ENCODE assay signal across 8 cellular contexts in genomic region chrX:40154229-40154852, GRCh38. TPM values are rescaled to one million over a fixed set of nuclear protein-coding genes. Genes with fewer than 3 reads are reported as not detected.
DNase-seq lines count a peak whose midpoint lies in the region; ATAC-seq, FAIRE-seq and TF ChIP-seq lines count a peak whose summit lies in the region.

No MANE protein-coding gene starts in this region.

- no peaks in the 10 kb centered on the region for H4K20me1 ChIP-seq in astrocyte (ENCODE audit: insufficient read depth, low read length)

- H3K27ac ChIP-seq in astrocyte (ENCODE audit: low read depth, low read length) (no peak overlapping the region), iPS-20b (ENCODE audit: low read length) (no peak overlapping the region)

- no peak for TF ChIP-seq CTCF in astrocyte (IDR thresholded peaks at IDR 0.05; ENCODE audit: insufficient read depth, low read depth, low read length)

- peak overlapping the region; percentile 73 for H3K27ac Mint-ChIP-seq in T-helper 2 cell treated with Interferon-gamma antibody and Interleukin-4, amounts not matched to agents 5 μg/mL and 100 μg/mL, for 36 hours
- no peak overlapping the region for H3K27ac Mint-ChIP-seq in astrocyte (ENCODE audit: unreplicated experiment)
- peak overlapping the region; percentile 65 for H3K27ac Mint-ChIP-seq in stimulated activated naive B cell treated with anti-CD40 and anti-IgM and Interleukin-4, amounts not matched to agents 10 μg/mL and 1 μg/mL and 100 μg/mL, for 72 hours

- no peak for DNase-seq in T-helper 2 cell treated with Interferon-gamma antibody and Interleukin-4, amounts not matched to agents 5 μg/mL and 100 μg/mL, for 36 hours (ENCODE audit: low spot score)
- DNase-seq in T-helper 2 cell (no peak), NCI-H2196 (lab: John Stamatoyannopoulos, UW; ENCODE audit: unreplicated experiment) (peak; percentile 59), astrocyte (ENCODE audit: low read depth) (no peak), foreskin melanocyte (no peak)
- DNase-seq in stimulated activated naive B cell treated with anti-CD40 and anti-IgM and Interleukin-4, amounts not matched to agents 10 μg/mL and 1 μg/mL and 100 μg/mL, for 72 hours, result no peak

- no peaks in the 10 kb centered on the region for H3K27me3 ChIP-seq in astrocyte (ENCODE audit: insufficient read depth, low read length)
- H3K27me3 ChIP-seq in iPS-20b (ENCODE audit: insufficient read depth, low read length), result peaks cover 43% of the 10 kb centered on the region

- H3K9me3 Mint-ChIP-seq in T-helper 2 cell treated with Interferon-gamma antibody and Interleukin-4, amounts not matched to agents 5 μg/mL and 100 μg/mL, for 36 hours, result no peaks in the 10 kb centered on the region
- H3K9me3 Mint-ChIP-seq in astrocyte (ENCODE audit: unreplicated experiment), result peaks cover 4% of the 10 kb centered on the region
- H3K9me3 Mint-ChIP-seq in stimulated activated naive B cell treated with anti-CD40 and anti-IgM and Interleukin-4, amounts not matched to agents 10 μg/mL and 1 μg/mL and 100 μg/mL, for 72 hours, result no peaks in the 10 kb centered on the region

- H3K4me1 ChIP-seq in astrocyte (ENCODE audit: insufficient read depth, low read length) (peaks cover 9% of the 10 kb centered on the region), iPS-20b (ENCODE audit: insufficient read depth, low read length) (peaks cover 10% of the 10 kb centered on the region; the same call in 1 of the 2 replicates)

- no peak for FAIRE-seq in astrocyte (lab: Jason Lieb, UNC)

- no peaks in the 10 kb centered on the region for H3K36me3 Mint-ChIP-seq in T-helper 2 cell treated with Interferon-gamma antibody and Interleukin-4, amounts not matched to agents 5 μg/mL and 100 μg/mL, for 36 hours (ENCODE audit: low read depth)
- no peaks in the 10 kb centered on the region for H3K36me3 Mint-ChIP-seq in astrocyte (ENCODE audit: low read depth, unreplicated experiment)
- no peaks in the 10 kb centered on the region for H3K36me3 Mint-ChIP-seq in stimulated activated naive B cell treated with anti-CD40 and anti-IgM and Interleukin-4, amounts not matched to agents 10 μg/mL and 1 μg/mL and 100 μg/mL, for 72 hours

- ATAC-seq in stimulated activated naive B cell treated with anti-CD40 and anti-IgM and Interleukin-4, amounts not matched to agents 10 μg/mL and 1 μg/mL and 100 μg/mL, for 72 hours (replicated peaks), result no peak
- no peak for ATAC-seq in HG03097 (IDR thresholded peaks at IDR 0.05; ENCODE audit: low FRiP score, unreplicated experiment)

- H3K79me2 ChIP-seq in astrocyte (ENCODE audit: insufficient read depth, low read length), result no peaks in the 10 kb centered on the region

- no peaks in the 10 kb centered on the region for H3K27me3 Mint-ChIP-seq in T-helper 2 cell treated with Interferon-gamma antibody and Interleukin-4, amounts not matched to agents 5 μg/mL and 100 μg/mL, for 36 hours (ENCODE audit: low read depth)
- peaks cover 3% of the 10 kb centered on the region for H3K27me3 Mint-ChIP-seq in astrocyte (ENCODE audit: low read depth, unreplicated experiment)
- H3K27me3 Mint-ChIP-seq in stimulated activated naive B cell treated with anti-CD40 and anti-IgM and Interleukin-4, amounts not matched to agents 10 μg/mL and 1 μg/mL and 100 μg/mL, for 72 hours, result peaks cover 0 to 17% of the 10 kb centered on the region in 2 donors

- peak overlapping the region; percentile 82 for H3K4me3 Mint-ChIP-seq in T-helper 2 cell treated with Interferon-gamma antibody and Interleukin-4, amounts not matched to agents 5 μg/mL and 100 μg/mL, for 36 hours
- H3K4me3 Mint-ChIP-seq in astrocyte (ENCODE audit: unreplicated experiment), result no peak overlapping the region
- H3K4me3 Mint-ChIP-seq in stimulated activated naive B cell treated with anti-CD40 and anti-IgM and Interleukin-4, amounts not matched to agents 10 μg/mL and 1 μg/mL and 100 μg/mL, for 72 hours, result peak overlapping the region; percentile 78 to 81

- H2AFZ ChIP-seq in astrocyte (ENCODE audit: low read depth, low read length), result peak overlapping the region; percentile 47

- H3K9me3 ChIP-seq in astrocyte (ENCODE audit: insufficient read depth, low read depth, low read length) (no peaks in the 10 kb centered on the region), iPS-20b (ENCODE audit: insufficient read depth, low read depth, low read length) (no peaks in the 10 kb centered on the region)

- H3K4me3 ChIP-seq in astrocyte (ENCODE audit: insufficient read depth, low read depth, low read length) (peak overlapping the region; percentile 28), iPS-20b (ENCODE audit: low read length) (peak overlapping the region; percentile 64)

- H3K9ac ChIP-seq in astrocyte (ENCODE audit: low read length) (no peak overlapping the region), iPS-20b (ENCODE audit: low read depth, low read length) (peak overlapping the region; percentile 65; the same call in 1 of the 2 replicates)

- peaks cover 10% of the 10 kb centered on the region for H3K4me1 Mint-ChIP-seq in T-helper 2 cell treated with Interferon-gamma antibody and Interleukin-4, amounts not matched to agents 5 μg/mL and 100 μg/mL, for 36 hours (ENCODE audit: low read depth)
- H3K4me1 Mint-ChIP-seq in astrocyte (ENCODE audit: low read depth, unreplicated experiment), result peaks cover 2% of the 10 kb centered on the region
- peaks cover 21 to 55% of the 10 kb centered on the region in 2 donors for H3K4me1 Mint-ChIP-seq in stimulated activated naive B cell treated with anti-CD40 and anti-IgM and Interleukin-4, amounts not matched to agents 10 μg/mL and 1 μg/mL and 100 μg/mL, for 72 hours

- H3K36me3 ChIP-seq in astrocyte (ENCODE audit: insufficient read depth, low read length) (no peaks in the 10 kb centered on the region), iPS-20b (ENCODE audit: insufficient read depth, low read depth, low read length) (no peaks in the 10 kb centered on the region)

- H3K4me2 ChIP-seq in astrocyte (ENCODE audit: low read length), result peak overlapping the region; percentile 86

RNA-seq across cellular contexts. Expression of gene BCOR, which starts 56.6 kb away (rescaled TPM):
- total RNA-seq in astrocyte, result 9.0 TPM in 2 replicates
